Comparison of ENCODE assay signal across 8 cellular contexts in genomic region chr18:58998421-58999203, GRCh38.
DNase-seq lines count a peak whose midpoint lies in the region; ATAC-seq and TF ChIP-seq lines count a peak whose summit lies in the region.

No MANE protein-coding gene starts in this region.

- peak overlapping the region; percentile 2 for H3K4me3 ChIP-seq in AG09309 (ENCODE audit: control insufficient read depth, low read depth, low read length)
- no peak overlapping the region for H3K4me3 ChIP-seq in body of pancreas

- intact Hi-C loops in body of pancreas (cut with DNase I): no loop called here

- H3K27me3 Mint-ChIP-seq in T-helper 17 cell: peaks cover 30% of the 10 kb centered on the region

- no peaks in the 10 kb centered on the region for H3K4me1 Mint-ChIP-seq in T-helper 17 cell

- ATAC-seq in HG03095 (IDR thresholded peaks at IDR 0.05; ENCODE audit: unreplicated experiment) (peak; percentile 88), body of pancreas (peak; percentile 51), GM21576 (IDR thresholded peaks at IDR 0.05; ENCODE audit: unreplicated experiment) (no peak), T-helper 17 cell (no peak)

- no peaks in the 10 kb centered on the region for H3K36me3 Mint-ChIP-seq in T-helper 17 cell (ENCODE audit: low read depth)

- H3K4me3 Mint-ChIP-seq in T-helper 17 cell: no peak overlapping the region

- H3K27ac ChIP-seq in body of pancreas: peak overlapping the region in 2 of 4 donors; percentile 36 to 45

- no peaks in the 10 kb centered on the region for H3K36me3 ChIP-seq in body of pancreas (replicated peaks in 1 of 2; ENCODE audit: insufficient read depth in 1 of 2, low read depth in 2 of 2)

- TF ChIP-seq CTCF in AG09309 (IDR thresholded peaks at IDR 0.05; ENCODE audit: control insufficient read depth, insufficient read depth, low read depth, low read length, missing control alignments) (no peak), body of pancreas (IDR thresholded peaks at IDR 0.05) (no peak)

- H3K27me3 ChIP-seq in body of pancreas: no peaks in the 10 kb centered on the region

- H3K27ac Mint-ChIP-seq in T-helper 17 cell: no peak overlapping the region

- DNase-seq in AG09309 (ENCODE audit: low read depth) (no peak), body of pancreas (peak in 3 of 4 donors; percentile 29 to 64 (median 38)), lung microvascular endothelial cell (ENCODE audit: low read depth in 2 of 2) (peak; percentile 41 to 93), NCI-H526 treated with DMSO at 0.1 percent for 48 hours (lab: John Stamatoyannopoulos, UW) (no peak), T-helper 17 cell (no peak)
- DNase-seq in activated T-cell treated with anti-CD3 and anti-CD28 coated beads, Interleukin-2, amount 50 U/mL, for 1 hour: no peak

- 67 to 77% methylated on average over 13 of the region's 13 CpGs for WGBS in body of pancreas, 2 donors

- H3K9me3 ChIP-seq in body of pancreas: no peaks in the 10 kb centered on the region
- no peaks in the 10 kb centered on the region for H3K9me3 ChIP-seq in T-helper 17 cell (ENCODE audit: control insufficient read depth, low read length, poor library complexity, severe bottlenecking)

- H3K4me1 ChIP-seq in body of pancreas: peaks cover 3% of the 10 kb centered on the region

- no peak for TF ChIP-seq POLR2A in body of pancreas (IDR thresholded peaks at IDR 0.05)

Comparison
In these comparisons a context has a peak if more than half of its experiments do, and no peak if none do; other contexts are left out.
1. DNase-seq: peak in body of pancreas (3 of 4) and lung microvascular endothelial cell (2 of 2); none in AG09309 (single experiment), NCI-H526 treated with DMSO at 0.1 percent for 48 hours (single experiment), T-helper 17 cell (0 of 3) and activated T-cell treated with anti-CD3 and anti-CD28 coated beads, Interleukin-2, amount 50 U/mL, for 1 hour (single experiment).
2. ATAC-seq: peak in HG03095 (single experiment) and body of pancreas (single experiment); none in GM21576 (single experiment) and T-helper 17 cell (single experiment).